ENCODE assay signal across 1 cellular context in genomic region chr2:75772908-75773630, GRCh38.
A peak's percentile ranks its signal among the peaks of the same experiment; 100 is the strongest.
TF ChIP-seq lines count a peak whose summit lies in the region.

No MANE protein-coding gene starts in this region.

TF ChIP-seq in H1, 55 proteins besides CTCF, POLR2A, EP300 and RAD21:
- TF ChIP-seq CHD7 (IDR thresholded peaks at IDR 0.05; ENCODE audit: insufficient replicate concordance, low read length): peak; percentile 38
- TF ChIP-seq POLR2AphosphoS5 (IDR thresholded peaks at IDR 0.05; ENCODE audit: low read depth, low read length): no peak
- 0 out of 4 replicates have a peak, but pooled peaks of 1 of the 2 experiments have one; percentile 34 for TF ChIP-seq HDAC2 (IDR thresholded peaks at IDR 0.05; ENCODE audit: borderline replicate concordance in 1 of 2, low read depth in 2 of 2, low read length in 2 of 2)
- 0 out of 2 replicates have a peak, but pooled peaks have one; percentile 12 for TF ChIP-seq POU5F1 (IDR thresholded peaks at IDR 0.05; ENCODE audit: low read depth, low read length)
- TF ChIP-seq NANOG (IDR thresholded peaks at IDR 0.05; ENCODE audit: insufficient read depth, low read depth, low read length, poor library complexity, severe bottlenecking): no peak
